ENCODE assay signal across 8 cellular contexts in the genomic region with DNA sequence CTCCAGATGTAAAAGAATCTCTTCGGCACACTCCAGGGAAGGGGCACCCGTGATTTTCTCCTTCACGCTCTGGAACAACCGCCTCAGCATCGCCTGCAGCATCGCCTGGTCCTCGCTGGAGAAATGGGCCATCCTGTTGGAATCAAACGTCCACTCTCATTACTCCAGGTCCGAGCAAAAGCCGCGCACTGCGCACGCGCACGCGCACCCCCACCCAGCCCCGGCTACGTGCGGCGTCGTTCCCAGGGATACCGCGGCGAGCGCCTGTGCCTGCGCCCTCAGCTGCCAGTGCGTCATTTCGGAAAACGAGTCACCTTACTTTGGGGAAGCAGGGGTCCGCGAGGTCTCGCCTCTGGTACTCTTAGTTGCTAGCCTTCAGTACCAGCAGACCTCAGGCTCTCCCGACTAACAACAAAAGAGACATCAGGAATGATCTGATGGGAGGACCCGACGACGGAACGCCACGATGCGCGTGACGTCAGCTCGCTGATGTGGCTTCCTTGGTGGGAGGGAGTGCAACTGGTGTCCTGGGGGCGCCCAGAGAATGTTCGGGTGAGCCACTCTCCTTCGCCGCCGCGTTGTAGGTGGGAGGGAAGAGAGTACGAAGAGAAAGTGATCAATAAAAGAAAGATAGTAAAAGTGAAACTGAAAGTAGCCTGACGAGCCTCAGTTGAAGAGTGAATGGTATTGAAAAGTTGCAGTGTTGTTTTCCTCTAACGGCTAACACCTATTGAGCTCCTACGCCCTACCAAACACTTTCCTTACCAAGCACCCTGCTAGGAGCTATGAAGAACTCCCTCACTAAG. TPM values are rescaled to one million over a fixed set of nuclear protein-coding genes. Genes with fewer than 3 reads are reported as not detected.
DNase-seq lines count a peak whose midpoint lies in the region; ATAC-seq and TF ChIP-seq lines count a peak whose summit lies in the region.

A gene with protein sequence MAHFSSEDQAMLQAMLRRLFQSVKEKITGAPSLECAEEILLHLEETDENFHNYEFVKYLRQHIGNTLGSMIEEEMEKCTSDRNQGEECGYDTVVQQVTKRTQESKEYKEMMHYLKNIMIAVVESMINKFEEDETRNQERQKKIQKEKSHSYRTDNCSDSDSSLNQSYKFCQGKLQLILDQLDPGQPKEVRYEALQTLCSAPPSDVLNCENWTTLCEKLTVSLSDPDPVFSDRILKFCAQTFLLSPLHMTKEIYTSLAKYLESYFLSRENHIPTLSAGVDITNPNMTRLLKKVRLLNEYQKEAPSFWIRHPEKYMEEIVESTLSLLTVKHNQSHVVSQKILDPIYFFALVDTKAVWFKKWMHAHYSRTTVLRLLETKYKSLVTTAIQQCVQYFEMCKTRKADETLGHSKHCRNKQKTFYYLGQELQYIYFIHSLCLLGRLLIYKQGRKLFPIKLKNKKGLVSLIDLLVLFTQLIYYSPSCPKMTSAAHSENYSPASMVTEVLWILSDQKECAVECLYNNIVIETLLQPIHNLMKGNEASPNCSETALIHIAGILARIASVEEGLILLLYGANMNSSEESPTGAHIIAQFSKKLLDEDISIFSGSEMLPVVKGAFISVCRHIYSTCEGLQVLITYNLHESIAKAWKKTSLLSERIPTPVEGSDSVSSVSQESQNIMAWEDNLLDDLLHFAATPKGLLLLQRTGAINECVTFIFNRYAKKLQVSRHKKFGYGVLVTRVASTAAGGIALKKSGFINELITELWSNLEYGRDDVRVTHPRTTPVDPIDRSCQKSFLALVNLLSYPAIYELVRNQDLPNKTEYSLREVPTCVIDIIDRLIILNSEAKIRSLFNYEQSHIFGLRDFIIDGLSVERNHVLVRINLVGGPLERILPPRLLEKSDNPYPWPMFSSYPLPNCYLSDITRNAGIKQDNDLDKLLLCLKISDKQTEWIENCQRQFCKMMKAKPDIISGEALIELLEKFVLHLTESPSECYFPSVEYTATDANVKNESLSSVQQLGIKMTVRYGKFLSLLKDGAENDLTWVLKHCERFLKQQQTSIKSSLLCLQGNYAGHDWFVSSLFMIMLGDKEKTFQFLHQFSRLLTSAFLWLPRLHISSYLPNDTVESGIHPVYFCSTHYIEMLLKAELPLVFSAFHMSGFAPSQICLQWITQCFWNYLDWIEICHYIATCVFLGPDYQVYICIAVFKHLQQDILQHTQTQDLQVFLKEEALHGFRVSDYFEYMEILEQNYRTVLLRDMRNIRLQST (minus strand): TSS at position 182 of the 806 bp plus-strand sequence. CDS start 50 bp downstream, at position 132.

- H3K9ac ChIP-seq in SK-N-SH: peak within 1 kb of the TSS; percentile 89

- TF ChIP-seq RAD21 in SK-N-SH (IDR thresholded peaks at IDR 0.05; ENCODE audit: low read length): no peak

- H2AFZ ChIP-seq in SK-N-SH (ENCODE audit: low read depth): peak within 1 kb of the TSS; percentile 95

- 1% methylated on average over 25 of the region's 52 CpGs for WGBS in SK-N-SH (ENCODE audit: low lambda C conversion rate)
- WGBS in suprapubic skin: 0% methylated on average over 47 of the region's 52 CpGs

- no peaks in the 10 kb centered on the region for H3K9me3 Mint-ChIP-seq in activated naive CD4-positive, alpha-beta T cell treated with anti-CD3 and anti-CD28 coated beads, Interleukin-2, amount 50 U/mL, for 24 hours

- H3K27ac Mint-ChIP-seq in activated naive CD4-positive, alpha-beta T cell treated with anti-CD3 and anti-CD28 coated beads, Interleukin-2, amount 50 U/mL, for 24 hours: peak within 1 kb of the TSS; percentile 99

- H3K79me2 ChIP-seq in SK-N-SH (ENCODE audit: insufficient read depth): 0 out of 2 replicates have a peak, but pooled peaks cover 5% of the 10 kb centered on the region

- POLR2A ChIA-PET in SK-N-SH (lab: Yijun Ruan, JAX): interaction anchor here (0.5 to 0.8 kb wide), 3 partner anchors 13 to 303 kb away, joined by 3 read pairs; no protein-coding TSS in a partner anchor

- no peaks in the 10 kb centered on the region for H4K20me1 ChIP-seq in SK-N-SH (ENCODE audit: insufficient read depth)

- peak within 1 kb of the TSS; percentile 92 for H3K4me3 Mint-ChIP-seq in activated naive CD4-positive, alpha-beta T cell treated with anti-CD3 and anti-CD28 coated beads, Interleukin-2, amount 50 U/mL, for 24 hours

- CTCF ChIA-PET in SK-N-SH (lab: Yijun Ruan, JAX): no interaction called here

- H3K4me3 ChIP-seq in GM08714 (ENCODE audit: low read length) (peak within 1 kb of the TSS; percentile 78), SK-N-SH (ENCODE audit: low read depth in 2 of 2, low read length in 1 of 2) (peak within 1 kb of the TSS; percentile 85 to 87), suprapubic skin (peak within 1 kb of the TSS; percentile 86)

- H3K36me3 Mint-ChIP-seq in activated naive CD4-positive, alpha-beta T cell treated with anti-CD3 and anti-CD28 coated beads, Interleukin-2, amount 50 U/mL, for 24 hours: no peaks in the 10 kb centered on the region

- H3K4me1 ChIP-seq in SK-N-SH (ENCODE audit: control insufficient read depth in 1 of 2, insufficient read depth in 2 of 2, low read depth in 1 of 2, low read length in 1 of 2) (peaks cover 0 to 5% of the 10 kb centered on the region in 2 experiments; a peak in 2 of 4 replicates), suprapubic skin (peaks cover 13% of the 10 kb centered on the region)

- TF ChIP-seq POLR2A in suprapubic skin (IDR thresholded peaks at IDR 0.05): no peak

- TF ChIP-seq CTCF in SK-N-SH (IDR thresholded peaks at IDR 0.05) (no peak), suprapubic skin (IDR thresholded peaks at IDR 0.05) (no peak)

- no peaks in the 10 kb centered on the region for H3K9me3 ChIP-seq in SK-N-SH
- H3K9me3 ChIP-seq in suprapubic skin: no peaks in the 10 kb centered on the region

- peak; percentile 95 for ATAC-seq in HG02588 (IDR thresholded peaks at IDR 0.05; ENCODE audit: unreplicated experiment)

- no peaks in the 10 kb centered on the region for H3F3A ChIP-seq in SK-N-SH (replicated peaks; ENCODE audit: insufficient read depth)

- no peaks in the 10 kb centered on the region for H3K9me2 ChIP-seq in SK-N-SH

- H3K4me1 Mint-ChIP-seq in activated naive CD4-positive, alpha-beta T cell treated with anti-CD3 and anti-CD28 coated beads, Interleukin-2, amount 50 U/mL, for 24 hours: peaks cover 46% of the 10 kb centered on the region

- H3K27ac ChIP-seq in SK-N-SH (ENCODE audit: low read depth in 2 of 2, low read length in 1 of 2) (peak within 1 kb of the TSS; percentile 94 to 99), suprapubic skin (peak within 1 kb of the TSS; percentile 97)

- H3K36me3 ChIP-seq in SK-N-SH (replicated peaks in 1 of 2; ENCODE audit: control insufficient read depth in 1 of 2, insufficient read depth in 2 of 2, low read length in 1 of 2) (no peaks in the 10 kb centered on the region), suprapubic skin (no peaks in the 10 kb centered on the region)

- no peak for TF ChIP-seq EP300 in SK-N-SH (IDR thresholded peaks at IDR 0.05; ENCODE audit: borderline replicate concordance in 1 of 2, low read depth in 1 of 2, low read length in 1 of 2)
- no peak for TF ChIP-seq EP300 in suprapubic skin (IDR thresholded peaks at IDR 0.05)

- peak within 1 kb of the TSS; percentile 78 for H3K4me2 ChIP-seq in SK-N-SH

- H3K27me3 Mint-ChIP-seq in activated naive CD4-positive, alpha-beta T cell treated with anti-CD3 and anti-CD28 coated beads, Interleukin-2, amount 50 U/mL, for 24 hours: no peaks in the 10 kb centered on the region

- H3K27me3 ChIP-seq in SK-N-SH (ENCODE audit: insufficient read depth): no peaks in the 10 kb centered on the region
- no peaks in the 10 kb centered on the region for H3K27me3 ChIP-seq in suprapubic skin

- DNase-seq in NCI-H1048 (lab: John Stamatoyannopoulos, UW): peak; percentile 32
- DNase-seq in SK-N-SH: peak; percentile 93
- peak; percentile 68 for DNase-seq in glomerular endothelial cell (ENCODE audit: extremely low read depth, low read depth, low spot score)
- peak; percentile 58 to 99 (median 92) for DNase-seq in nucleus accumbens (lab: John Stamatoyannopoulos, UW)
- peak; percentile 92 for DNase-seq in suprapubic skin (ENCODE audit: low spot score in 2 of 2)

TF ChIP-seq in SK-N-SH, 30 proteins besides CTCF, POLR2A, EP300 and RAD21 (continues in another document):
- TF ChIP-seq FOSL2 (IDR thresholded peaks at IDR 0.05; ENCODE audit: borderline replicate concordance, low read depth): peak; percentile 2; the same call in 1 of the 2 replicates
- peak; percentile 53 for TF ChIP-seq TAF1 (IDR thresholded peaks at IDR 0.05; ENCODE audit: borderline replicate concordance, low read depth, low read length)
- TF ChIP-seq, protein P1, sequence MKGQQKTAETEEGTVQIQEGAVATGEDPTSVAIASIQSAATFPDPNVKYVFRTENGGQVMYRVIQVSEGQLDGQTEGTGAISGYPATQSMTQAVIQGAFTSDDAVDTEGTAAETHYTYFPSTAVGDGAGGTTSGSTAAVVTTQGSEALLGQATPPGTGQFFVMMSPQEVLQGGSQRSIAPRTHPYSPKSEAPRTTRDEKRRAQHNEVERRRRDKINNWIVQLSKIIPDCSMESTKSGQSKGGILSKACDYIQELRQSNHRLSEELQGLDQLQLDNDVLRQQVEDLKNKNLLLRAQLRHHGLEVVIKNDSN (IDR thresholded peaks at IDR 0.05; ENCODE audit: borderline replicate concordance, low read depth): 0 out of 2 replicates have a peak, but pooled peaks have one; percentile 3

RNA-seq across cellular contexts. Expression of the gene that starts here (rescaled TPM):
- polyA plus RNA-seq in SK-N-SH (2012; rRNA removed): 2.3 and 4.5 TPM in 2 replicates
- polyA plus RNA-seq in SK-N-SH (2012; cell fraction: cytosol; rRNA removed): 2.4 and 3.0 TPM in 2 replicates
- 6.6 and 19.1 TPM in 2 replicates for polyA plus RNA-seq in SK-N-SH (2012; cell fraction: nucleus; rRNA removed)
- 1.7 and 7.4 TPM in 2 replicates for total RNA-seq in glomerular endothelial cell
- 10 to 100 TPM in 3 of 4 donors, 1 to 10 TPM in 1; 9.1 to 30.6 (median 14.1) TPM for total RNA-seq in suprapubic skin

Comparison
In these comparisons a context has a peak if more than half of its experiments do, and no peak if none do; other contexts are left out.
1. Peak in every context shown above with its lines: DNase-seq, ATAC-seq, H3K4me3 ChIP-seq and H3K27ac ChIP-seq.
2. DNase-seq: peak in every context shown above with its lines; median percentile 93 in SK-N-SH; 92 in suprapubic skin; 92 in nucleus accumbens; 68 in glomerular endothelial cell; 32 in NCI-H1048.